9 cellular contexts compared by ENCODE assay signal in genomic region chr9:36728651-36729520, GRCh38.
DNase-seq lines count a peak whose midpoint lies in the region; ATAC-seq and TF ChIP-seq lines count a peak whose summit lies in the region.
"Had no signal": no experiment of that assay in that cellular context is flagged by ENCODE, and none has a peak within 500 bp of the region (broad histone marks: within the 10 kb centered on the region; RNA-seq: fewer than 3 reads in every experiment).

No MANE protein-coding gene starts in this region.

- no peaks in the 10 kb centered on the region for H4K20me1 ChIP-seq in IMR-90 (ENCODE audit: insufficient read depth, low read length)
- H4K20me1 ChIP-seq: BLaER1 treated with 17β-estradiol and CSF1 and Interleukin-3, amounts not matched to agents 10 nM and 100 nM had no signal

- H2AK5ac ChIP-seq in IMR-90 (ENCODE audit: low read depth, low read length) = no peak overlapping the region

- H3K27ac Mint-ChIP-seq in activated T-helper 17 cell treated with anti-CD3 and anti-CD28 coated beads, Interleukin-2, amount 50 U/mL, for 72 hours = no peak overlapping the region

- no peaks in the 10 kb centered on the region for H3K9me1 ChIP-seq in IMR-90 (ENCODE audit: insufficient read depth, low read length)

- H4K5ac ChIP-seq in IMR-90 (ENCODE audit: low read depth, low read length) = no peak overlapping the region

- H3K9me3 Mint-ChIP-seq in activated T-helper 17 cell treated with anti-CD3 and anti-CD28 coated beads, Interleukin-2, amount 50 U/mL, for 72 hours = no peaks in the 10 kb centered on the region

- no peak overlapping the region for H3K4me2 ChIP-seq in IMR-90 (ENCODE audit: low read depth, low read length)
- H3K4me2 ChIP-seq: BLaER1 treated with 17β-estradiol and CSF1 and Interleukin-3, amounts not matched to agents 10 nM and 100 nM had no signal

- ATAC-seq in IMR-90 (ENCODE audit: low read depth) (peak; percentile 91), HG03280 (IDR thresholded peaks at IDR 0.05; ENCODE audit: unreplicated experiment) (no peak)
- peak; percentile 74 for ATAC-seq in activated T-helper 17 cell treated with anti-CD3 and anti-CD28 coated beads, Interleukin-2, amount 50 U/mL, for 72 hours (replicated peaks)

- no peak overlapping the region for H3K23ac ChIP-seq in IMR-90 (ENCODE audit: low read depth, low read length)

- BruUV-seq in IMR-90 (replicated peaks; lab: Mats Ljungman, UMichigan) = no TSS peak

- TF ChIP-seq CTCF in IMR-90 (conservative IDR thresholded peaks at IDR 0.05; ENCODE audit: low read depth, low read length) = peak; percentile 83
- TF ChIP-seq CTCF in prostate gland (IDR thresholded peaks at IDR 0.05) = peak in 3 of 4 experiments; percentile 39 to 51 (median 43)

- CTCF ChIA-PET in IMR-90 (lab: Yijun Ruan, JAX) = interaction anchor here (0.6 to 1.6 kb wide), 9 partner anchors 27 to 322 kb away, joined by 3 to 11 read pairs (median 3); no protein-coding TSS in a partner anchor

- H3K27me3 Mint-ChIP-seq in activated T-helper 17 cell treated with anti-CD3 and anti-CD28 coated beads, Interleukin-2, amount 50 U/mL, for 72 hours = no peaks in the 10 kb centered on the region

- H3K14ac ChIP-seq in IMR-90 (replicated peaks; ENCODE audit: low read depth, low read length) = no peak overlapping the region

- H3K4me3 ChIP-seq in IMR-90 (ENCODE audit: insufficient read depth, low read depth, low read length) (no peak overlapping the region), prostate gland (no peak overlapping the region)
- H3K4me3 ChIP-seq: BLaER1 treated with 17β-estradiol and CSF1 and Interleukin-3, amounts not matched to agents 10 nM and 100 nM had no signal

- no peak overlapping the region for H3K18ac ChIP-seq in IMR-90 (ENCODE audit: low read depth, low read length)

- peak overlapping the region; percentile 15 for H2AK9ac ChIP-seq in IMR-90 (replicated peaks; ENCODE audit: low read depth, low read length, poor library complexity)

- no peak overlapping the region for H3K4me3 Mint-ChIP-seq in activated T-helper 17 cell treated with anti-CD3 and anti-CD28 coated beads, Interleukin-2, amount 50 U/mL, for 72 hours

- H3K27me3 ChIP-seq in IMR-90 (ENCODE audit: control insufficient read depth, insufficient read depth, low read length) (no peaks in the 10 kb centered on the region; the same call in 1 of the 2 replicates), prostate gland (replicated peaks; ENCODE audit: insufficient read depth) (no peaks in the 10 kb centered on the region)
- H3K27me3 ChIP-seq: BLaER1 treated with 17β-estradiol and CSF1 and Interleukin-3, amounts not matched to agents 10 nM and 100 nM had no signal

- DNase-seq in NCI-H2081 (lab: John Stamatoyannopoulos, UW) (peak; percentile 75 to 76), NCI-H2081 treated with DMSO at 0.1 percent for 48 hours (lab: John Stamatoyannopoulos, UW) (no peak), IMR-90 (peak; percentile 78), RKO (ENCODE audit: low spot score) (peak; percentile 76), germinal center (ENCODE audit: low spot score) (peak; percentile 69), prostate gland (ENCODE audit: low spot score) (peak; percentile 49)

- TF ChIP-seq RAD21 in IMR-90 (IDR thresholded peaks at IDR 0.05; ENCODE audit: low read length) = peak; percentile 92

- no peaks in the 10 kb centered on the region for H3K79me1 ChIP-seq in IMR-90 (ENCODE audit: low read depth in 1 of 2, low read length in 2 of 2)

- dilution Hi-C loops in IMR-90 (cut with HindIII; ENCODE audit: low sequenced_read_pairs, unreplicated experiment) = no loop called here

- TF ChIP-seq POLR2A in IMR-90 (IDR thresholded peaks at IDR 0.05; ENCODE audit: low read depth, low read length) (0 out of 2 replicates have a peak, but pooled peaks have one; percentile 46), prostate gland (IDR thresholded peaks at IDR 0.05) (no peak)

- no peak overlapping the region for H3K9ac ChIP-seq in IMR-90 (ENCODE audit: low read depth, low read length)
- H3K9ac ChIP-seq: BLaER1 treated with 17β-estradiol and CSF1 and Interleukin-3, amounts not matched to agents 10 nM and 100 nM had no signal

- no peak overlapping the region for H3K27ac ChIP-seq in IMR-90 (ENCODE audit: insufficient read depth, low read length)
- no peak overlapping the region for H3K27ac ChIP-seq in prostate gland
- H3K27ac ChIP-seq: BLaER1 treated with 17β-estradiol and CSF1 and Interleukin-3, amounts not matched to agents 10 nM and 100 nM had no signal

- H3K56ac ChIP-seq in IMR-90 (ENCODE audit: extremely low read depth, insufficient read depth, low read length) = no peak overlapping the region

- H3K9me3 ChIP-seq in IMR-90 (ENCODE audit: control insufficient read depth, insufficient read depth, low read length) (no peaks in the 10 kb centered on the region), prostate gland (no peaks in the 10 kb centered on the region)
- H3K9me3 ChIP-seq: BLaER1 treated with 17β-estradiol and CSF1 and Interleukin-3, amounts not matched to agents 10 nM and 100 nM had no signal

- no peaks in the 10 kb centered on the region for H3K36me3 Mint-ChIP-seq in activated T-helper 17 cell treated with anti-CD3 and anti-CD28 coated beads, Interleukin-2, amount 50 U/mL, for 72 hours (ENCODE audit: low read depth)

- H2AFZ ChIP-seq in IMR-90 (replicated peaks; ENCODE audit: low read length, poor library complexity) = no peak overlapping the region

- H4K8ac ChIP-seq in IMR-90 (ENCODE audit: low read depth in 2 of 2, low read length in 2 of 2) = no peak overlapping the region

- H3K4ac ChIP-seq in IMR-90 (ENCODE audit: low read depth, low read length) = no peak overlapping the region

- H2BK5ac ChIP-seq in IMR-90 (ENCODE audit: low read depth, low read length, poor library complexity, severe bottlenecking) = no peak overlapping the region

- H3K4me1 ChIP-seq in IMR-90 (ENCODE audit: control insufficient read depth, insufficient read depth, low read length) (no peaks in the 10 kb centered on the region), prostate gland (replicated peaks) (no peaks in the 10 kb centered on the region)

- in situ Hi-C loops in IMR-90 (cut with MboI; ENCODE audit: low sequenced_read_pairs) = loop anchor here (10.0 kb wide), 1 partner anchor 324 kb away; the partner anchor contains the start of gene RNF38

- no peaks in the 10 kb centered on the region for H3K4me1 Mint-ChIP-seq in activated T-helper 17 cell treated with anti-CD3 and anti-CD28 coated beads, Interleukin-2, amount 50 U/mL, for 72 hours

- no CpG with 5 or more reads among the region's 5 CpGs for WGBS in IMR-90 (ENCODE audit: extremely low coverage in 2 of 2, insufficient read length in 1 of 2), 2 experiments
- 39% methylated on average over 5 of the region's 5 CpGs for WGBS in prostate gland

- intact Hi-C loops in IMR-90 (cut with micrococcal nuclease) (loop anchor here (1.0 to 2.0 kb wide), 5 partner anchors 96 to 322 kb away; no protein-coding TSS in a partner anchor), prostate gland (cut with DNase I) (no loop called here)

- no peak overlapping the region for H2BK15ac ChIP-seq in IMR-90 (ENCODE audit: low read depth, low read length)

- POLR2A ChIA-PET in IMR-90 (lab: Charles Lee; ENCODE audit: unreplicated experiment) = no interaction called here

- H3K36me3 ChIP-seq in IMR-90 (ENCODE audit: control insufficient read depth, insufficient read depth, low read length) = no peaks in the 10 kb centered on the region
- H3K36me3 ChIP-seq in prostate gland = no peaks in the 10 kb centered on the region
- H3K36me3 ChIP-seq: BLaER1 treated with 17β-estradiol and CSF1 and Interleukin-3, amounts not matched to agents 10 nM and 100 nM had no signal

- no peak overlapping the region for H2BK120ac ChIP-seq in IMR-90 (ENCODE audit: low read depth, low read length)

- H2BK20ac ChIP-seq in IMR-90 (ENCODE audit: low read depth, low read length) = no peak overlapping the region

- no peak overlapping the region for H4K91ac ChIP-seq in IMR-90 (ENCODE audit: insufficient read depth, low read depth, low read length)

TF ChIP-seq in IMR-90, 13 proteins besides CTCF, POLR2A, EP300 and RAD21:
- TF ChIP-seq SMC3 (IDR thresholded peaks at IDR 0.05; ENCODE audit: low read depth, low read length) (peak; percentile 82), CEBPB (IDR thresholded peaks at IDR 0.05; ENCODE audit: low read depth, low read length) (no peak)
